9 cellular contexts compared by ENCODE assay signal in the genomic region with DNA sequence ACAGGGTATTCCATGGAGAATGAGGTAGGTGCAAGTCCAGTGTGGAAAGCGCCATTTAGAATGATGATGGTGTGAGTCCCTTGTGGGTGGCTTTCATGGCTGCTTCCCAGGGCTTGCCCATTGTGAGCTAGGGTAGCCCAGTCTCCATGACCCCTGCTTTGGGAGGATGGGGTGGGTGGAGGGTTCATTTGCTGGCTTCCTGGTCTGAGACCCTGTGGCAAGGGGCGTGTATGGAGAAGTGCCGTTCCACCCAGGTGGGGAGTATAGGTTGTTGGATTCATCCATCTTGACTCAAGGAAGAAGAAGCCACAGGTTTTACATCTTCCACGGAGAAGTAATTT. TPM values are rescaled to one million over a fixed set of nuclear protein-coding genes. Genes with fewer than 3 reads are reported as not detected.
DNase-seq lines count a peak whose midpoint lies in the region; ATAC-seq and TF ChIP-seq lines count a peak whose summit lies in the region.
"Had no signal": no experiment of that assay in that cellular context is flagged by ENCODE, and none has a peak within 500 bp of the region (broad histone marks: within the 10 kb centered on the region; RNA-seq: fewer than 3 reads in every experiment).

No MANE protein-coding gene starts in this region.

- H3K9ac ChIP-seq in OCI-LY3 (ENCODE audit: low read length) = peak overlapping the region; percentile 20; the same call in 1 of the 2 replicates

- H3K9me3 ChIP-seq in heart right ventricle (peaks cover 0 to 11% (median 0%) of the 10 kb centered on the region in 11 donors), right atrium auricular region (no peaks in the 10 kb centered on the region), OCI-LY3 (ENCODE audit: insufficient read depth, low read length) (peaks cover 6% of the 10 kb centered on the region; the same call in 1 of the 2 replicates), gastroesophageal sphincter (no peaks in the 10 kb centered on the region), vagina (no peaks in the 10 kb centered on the region)

- peaks cover 0 to 37% (median 0%) of the 10 kb centered on the region in 9 donors for H3K36me3 ChIP-seq in heart right ventricle
- H3K36me3 ChIP-seq in right atrium auricular region = peaks cover 5% of the 10 kb centered on the region
- peaks cover 15% of the 10 kb centered on the region for H3K36me3 ChIP-seq in OCI-LY3 (replicated peaks; ENCODE audit: low read depth, low read length)
- H3K36me3 ChIP-seq in gastroesophageal sphincter = peaks cover 0 to 28% of the 10 kb centered on the region in 2 donors
- no peaks in the 10 kb centered on the region for H3K36me3 ChIP-seq in vagina

- intact Hi-C loops in heart right ventricle (cut with DNase I) (no loop called here), vagina (cut with DNase I) (no loop called here)

- H3K4me1 ChIP-seq in heart right ventricle (peaks cover 0 to 49% (median 0%) of the 10 kb centered on the region in 9 donors), right atrium auricular region (no peaks in the 10 kb centered on the region), OCI-LY3 (ENCODE audit: low read length) (peaks cover 28% of the 10 kb centered on the region), gastroesophageal sphincter (no peaks in the 10 kb centered on the region), vagina (peaks cover 15% of the 10 kb centered on the region)

- peaks cover 20% of the 10 kb centered on the region for H3K79me2 ChIP-seq in OCI-LY3 (ENCODE audit: low read length)

- H2AFZ ChIP-seq in OCI-LY3 (ENCODE audit: low read depth, low read length) = no peak overlapping the region

- no peak for DNase-seq in heart right ventricle
- DNase-seq in right atrium auricular region (ENCODE audit: low spot score) = no peak
- DNase-seq in vagina (ENCODE audit: extremely low spot score in 2 of 2) = no peak
- DNase-seq in NCI-H1092 treated with DMSO at 0.1 percent for 48 hours (lab: John Stamatoyannopoulos, UW) = no peak
- DNase-seq in NCI-H2196 treated with DMSO at 0.1 percent for 48 hours (lab: John Stamatoyannopoulos, UW; ENCODE audit: unreplicated experiment) = no peak
- DNase-seq: WERI-Rb-1 had no signal

- TF ChIP-seq EP300 in gastroesophageal sphincter (IDR thresholded peaks at IDR 0.05) = no peak

- H3K27me3 ChIP-seq in heart right ventricle = no peaks in the 10 kb centered on the region
- no peaks in the 10 kb centered on the region for H3K27me3 ChIP-seq in right atrium auricular region
- H3K27me3 ChIP-seq in OCI-LY3 (ENCODE audit: low read depth, low read length) = no peaks in the 10 kb centered on the region
- H3K27me3 ChIP-seq in gastroesophageal sphincter = no peaks in the 10 kb centered on the region
- H3K27me3 ChIP-seq in vagina = no peaks in the 10 kb centered on the region

- peak overlapping the region; percentile 87 for H3K4me2 ChIP-seq in OCI-LY3 (ENCODE audit: low read length)

- peak in 4 of 8 donors; percentile 7 to 31 (median 20) for ATAC-seq in heart right ventricle
- ATAC-seq in gastroesophageal sphincter = no peak
- ATAC-seq in GM19023 (IDR thresholded peaks at IDR 0.05; ENCODE audit: unreplicated experiment) = no peak

- TF ChIP-seq POLR2A in gastroesophageal sphincter (IDR thresholded peaks at IDR 0.05) = no peak
- TF ChIP-seq POLR2A in vagina (IDR thresholded peaks at IDR 0.05) = no peak

- WGBS in heart right ventricle, 2 donors = 93 to 96% methylated on average over 4 of the region's 4 CpGs
- WGBS in gastroesophageal sphincter (ENCODE audit: low coverage in 1 of 2), 2 donors = 100% methylated on average over 1 of the region's 4 CpGs; no CpG with 5 or more reads in 1 of the 2 donors

- H3K27ac ChIP-seq in heart right ventricle = peak overlapping the region in 2 of 10 donors; percentile 4 to 87
- peak overlapping the region in 1 of 2 donors; percentile 5 for H3K27ac ChIP-seq in right atrium auricular region
- H3K27ac ChIP-seq in OCI-LY3 (ENCODE audit: low read length) = peak overlapping the region; percentile 81
- H3K27ac ChIP-seq in gastroesophageal sphincter = no peak overlapping the region
- peak overlapping the region; percentile 28 for H3K27ac ChIP-seq in vagina
- H3K27ac ChIP-seq: WERI-Rb-1 had no signal

- H3K4me3 ChIP-seq in heart right ventricle = peak overlapping the region in 7 of 10 donors; percentile 13 to 53 (median 33)
- H3K4me3 ChIP-seq in right atrium auricular region = peak overlapping the region in 1 of 2 donors; percentile 21
- H3K4me3 ChIP-seq in OCI-LY3 (ENCODE audit: low read length) = peak overlapping the region; percentile 64
- peak overlapping the region; percentile 2 to 31 for H3K4me3 ChIP-seq in gastroesophageal sphincter
- H3K4me3 ChIP-seq in vagina = peak overlapping the region in 1 of 2 donors; percentile 30

- no peak for TF ChIP-seq CTCF in heart right ventricle (IDR thresholded peaks at IDR 0.05)
- TF ChIP-seq CTCF in right atrium auricular region (IDR thresholded peaks at IDR 0.05) = no peak
- TF ChIP-seq CTCF in OCI-LY3 (IDR thresholded peaks at IDR 0.05; ENCODE audit: low read depth, low read length) = no peak
- TF ChIP-seq CTCF in gastroesophageal sphincter (IDR thresholded peaks at IDR 0.05) = no peak
- TF ChIP-seq CTCF in vagina (IDR thresholded peaks at IDR 0.05) = no peak

- peaks cover 14% of the 10 kb centered on the region; the same call in 1 of the 2 replicates for H4K20me1 ChIP-seq in OCI-LY3 (ENCODE audit: insufficient read depth, low read length)

RNA-seq across cellular contexts. Expression of gene CCM2, which starts 27.7 kb away (rescaled TPM):
- total RNA-seq in heart right ventricle (10 to 100 TPM; 21.5 to 37.7 (median 25.4) TPM), right atrium auricular region (10 to 100 TPM; 26.5 to 34.0 TPM), gastroesophageal sphincter (10 to 100 TPM; 35.8 to 62.0 (median 51.9) TPM), vagina (44.2 TPM)
- polyA plus RNA-seq in heart right ventricle = 10 to 100 TPM; 45.1 to 71.1 TPM

RNA-seq across cellular contexts. Expression of gene MYO1G, which starts 48.9 kb away (rescaled TPM):
- total RNA-seq in heart right ventricle (10 to 100 TPM in 1 of 10 donors, 1 to 10 TPM in 3, under 1 TPM in 6; 0.30 to 11.0 (median 0.65) TPM), right atrium auricular region (1 to 10 TPM in 1 of 2 donors, under 1 TPM in 1; 0.78 to 2.2 TPM), gastroesophageal sphincter (1 to 10 TPM; 1.4 to 3.6 (median 2.0) TPM), vagina (5.2 TPM)
- polyA plus RNA-seq in heart right ventricle = 1 to 10 TPM in 1 of 2 donors, under 1 TPM in 1; 0.66 to 1.0 TPM

Comparison
In these comparisons a context has a peak if more than half of its experiments do, and no peak if none do; other contexts are left out.
1. H3K27ac ChIP-seq: peak in OCI-LY3 (single experiment) and vagina (single experiment); none in gastroesophageal sphincter (0 of 4).